In genomic region chr11:27266125-27266524, GRCh38 we compare ENCODE assay signal across 34 cellular contexts.
"Had no signal": no experiment of that assay in that cellular context is flagged by ENCODE, and none has a peak within 500 bp of the region (broad histone marks: within the 10 kb centered on the region; RNA-seq: fewer than 3 reads in every experiment).

No MANE protein-coding gene starts in this region.

- H3K4me3 ChIP-seq: Peyer's patch, SJCRH30 had no signal

- H3K9me3 ChIP-seq: Peyer's patch had no signal

- H3K4me3 Mint-ChIP-seq: activated B cell treated with CpG ODN at 0.5 μM for 24 hours; activated CD4-positive, alpha-beta memory T cell treated with anti-CD3 and anti-CD28 coated beads for 36 hours; activated CD8-positive, alpha-beta memory T cell treated with anti-CD3 and anti-CD28 coated beads, Interleukin-2, amount 10 ng/mL, durations not matched to agents 7 days and 5 days; activated naive CD8-positive, alpha-beta T cell treated with anti-CD3 and anti-CD28 coated beads for 36 hours; central memory CD8-positive, alpha-beta T cell had no signal

- H3K36me3 Mint-ChIP-seq: activated CD4-positive, alpha-beta memory T cell treated with anti-CD3 and anti-CD28 coated beads for 36 hours; activated CD8-positive, alpha-beta memory T cell treated with anti-CD3 and anti-CD28 coated beads, Interleukin-2, amount 10 ng/mL, durations not matched to agents 7 days and 5 days; activated naive CD8-positive, alpha-beta T cell treated with anti-CD3 and anti-CD28 coated beads for 36 hours had no signal

- H3K9me3 Mint-ChIP-seq: central memory CD8-positive, alpha-beta T cell had no signal

- H3K4me1 Mint-ChIP-seq: activated B cell treated with CpG ODN at 0.5 μM for 24 hours; activated CD8-positive, alpha-beta memory T cell treated with anti-CD3 and anti-CD28 coated beads, Interleukin-2, amount 10 ng/mL, durations not matched to agents 7 days and 5 days; activated naive CD8-positive, alpha-beta T cell treated with anti-CD3 and anti-CD28 coated beads for 36 hours; central memory CD8-positive, alpha-beta T cell had no signal

- H3K36me3 ChIP-seq: brain microvascular endothelial cell, Peyer's patch, SJCRH30 had no signal

- H3K4me1 ChIP-seq: Peyer's patch, SJCRH30 had no signal

- H3K27me3 ChIP-seq: brain microvascular endothelial cell, Peyer's patch, SJCRH30 had no signal

- DNase-seq: activated B cell treated with CpG ODN at 0.5 μM for 24 hours; activated CD4-positive, alpha-beta memory T cell treated with anti-CD3 and anti-CD28 coated beads for 36 hours; activated CD4-positive, alpha-beta T cell treated with anti-CD3 and anti-CD28 coated beads for 4 hours; activated CD4-positive, alpha-beta T cell treated with anti-CD3 and anti-CD28 coated beads, Interleukin-2, amount 50 U/mL, for 1 hour; activated CD4-positive, CD25-positive, alpha-beta regulatory T cell treated with anti-CD3 and anti-CD28 coated beads, Interleukin-2, amount 50 U/mL, for 72 hours; activated CD8-positive, alpha-beta memory T cell treated with anti-CD3 and anti-CD28 coated beads for 24 hours; activated CD8-positive, alpha-beta memory T cell treated with anti-CD3 and anti-CD28 coated beads, Interleukin-2, amount 10 ng/mL, durations not matched to agents 7 days and 5 days; activated CD8-positive, alpha-beta memory T cell treated with anti-CD3 and anti-CD28 coated beads, Interleukin-2, amount 50 U/mL, for 48 hours; activated effector memory CD4-positive, alpha-beta T cell treated with Interleukin-2 at 50 U/mL for 16 hours; activated naive CD4-positive, alpha-beta T cell treated with anti-CD3 and anti-CD28 coated beads, Interleukin-2, amount 50 U/mL, for 16 hours; activated naive CD8-positive, alpha-beta T cell treated with anti-CD3 and anti-CD28 coated beads for 36 hours; activated T-cell treated with anti-CD3 and anti-CD28 coated beads, Interleukin-2, amount 50 U/mL, for 48 hours; amniotic stem cell; aorta; brain microvascular endothelial cell; MM.1S; MV-4-11; NCI-H1092; NCI-H1436 treated with DMSO at 0.1 percent for 48 hours; NCI-H187; NCI-H2081 treated with DMSO at 0.1 percent for 48 hours; NCI-H226; NCI-H524 treated with DMSO at 0.1 percent for 48 hours; PC-3; Peyer's patch; RPMI8226; SJCRH30; SW 1271; T-helper 1 cell; T-helper 2 cell; T-helper 9 cell had no signal

- ATAC-seq: activated CD8-positive, alpha-beta memory T cell treated with anti-CD3 and anti-CD28 coated beads, Interleukin-2, amount 10 ng/mL, durations not matched to agents 7 days and 5 days; PC-3 had no signal

- H3K9ac ChIP-seq: KMS-11 had no signal

- H3K27me3 Mint-ChIP-seq: activated CD4-positive, alpha-beta memory T cell treated with anti-CD3 and anti-CD28 coated beads for 36 hours; central memory CD8-positive, alpha-beta T cell had no signal

- H3K4me2 ChIP-seq: KMS-11 had no signal

- H3K27ac ChIP-seq: brain microvascular endothelial cell, KMS-11, Peyer's patch, SJCRH30, VCaP had no signal

- H3K27ac Mint-ChIP-seq: activated B cell treated with CpG ODN at 0.5 μM for 24 hours; activated CD4-positive, alpha-beta memory T cell treated with anti-CD3 and anti-CD28 coated beads for 36 hours; activated CD8-positive, alpha-beta memory T cell treated with anti-CD3 and anti-CD28 coated beads, Interleukin-2, amount 10 ng/mL, durations not matched to agents 7 days and 5 days; activated naive CD8-positive, alpha-beta T cell treated with anti-CD3 and anti-CD28 coated beads for 36 hours had no signal
